Comparison of ENCODE assay signal across 25 cellular contexts in genomic region chr10:93431361-93431760, GRCh38. TPM values are rescaled to one million over a fixed set of nuclear protein-coding genes. Genes with fewer than 3 reads are reported as not detected.
DNase-seq lines count a peak whose midpoint lies in the region; ATAC-seq and TF ChIP-seq lines count a peak whose summit lies in the region.
"Had no signal": no experiment of that assay in that cellular context is flagged by ENCODE, and none has a peak within 500 bp of the region (broad histone marks: within the 10 kb centered on the region; RNA-seq: fewer than 3 reads in every experiment).

No MANE protein-coding gene starts in this region.

- POLR2A ChIA-PET in Caco-2 (lab: Charles Lee) (interaction anchor here (1.1 kb wide), 1 partner anchor 14 kb away, joined by 3 read pairs; no protein-coding TSS in a partner anchor), Panc1 (lab: Charles Lee) (no interaction called here)

- H3K9me3 Mint-ChIP-seq in Caco-2 (ENCODE audit: unreplicated experiment) (no peaks in the 10 kb centered on the region), nephron progenitor cell (peaks cover 9% of the 10 kb centered on the region)
- H3K9me3 Mint-ChIP-seq: activated T-cell treated with anti-CD3 and anti-CD28 coated beads, Interleukin-2, amount 50 U/mL, for 4 hours had no signal

- in situ Hi-C loops in Panc1 (cut with HindIII; ENCODE audit: low pct_unique_long_range_greater_than_20kb, low sequenced_read_pairs): no loop called here

- peaks cover 68% of the 10 kb centered on the region for H3K36me3 Mint-ChIP-seq in Caco-2 (ENCODE audit: insufficient read depth, unreplicated experiment)
- H3K36me3 Mint-ChIP-seq in nephron progenitor cell (ENCODE audit: low read depth): peaks cover 19% of the 10 kb centered on the region
- no peaks in the 10 kb centered on the region for H3K36me3 Mint-ChIP-seq in T-helper 17 cell (ENCODE audit: low read depth)
- H3K36me3 Mint-ChIP-seq: T-cell had no signal

- no peaks in the 10 kb centered on the region; the same call in 1 of the 2 replicates for H3K36me3 ChIP-seq in Caco-2 (ENCODE audit: control insufficient read depth, insufficient read depth, low read length)
- H3K36me3 ChIP-seq in Panc1 (ENCODE audit: control insufficient read depth, insufficient read depth, low read length): peaks cover 15% of the 10 kb centered on the region
- peaks cover 0 to 14% of the 10 kb centered on the region in 2 donors for H3K36me3 ChIP-seq in left lung
- H3K36me3 ChIP-seq: spleen had no signal

- H3K4me3 Mint-ChIP-seq in Caco-2 (ENCODE audit: unreplicated experiment): no peak overlapping the region
- H3K4me3 Mint-ChIP-seq in nephron progenitor cell: no peak overlapping the region
- no peak overlapping the region for H3K4me3 Mint-ChIP-seq in T-helper 17 cell
- H3K4me3 Mint-ChIP-seq: activated CD4-positive, alpha-beta T cell treated with anti-CD3 and anti-CD28 coated beads for 36 hours; activated T-cell treated with anti-CD3 and anti-CD28 coated beads, Interleukin-2, amount 50 U/mL, for 4 hours; naive thymus-derived CD4-positive, alpha-beta T cell; stimulated activated naive B cell treated with anti-CD40 and anti-IgM and Interleukin-4, amounts not matched to agents 10 μg/mL and 1 μg/mL and 100 μg/mL, for 72 hours; T-cell had no signal

- H3K4me1 ChIP-seq in Caco-2: peaks cover 17% of the 10 kb centered on the region
- peaks cover 44% of the 10 kb centered on the region for H3K4me1 ChIP-seq in Panc1 (ENCODE audit: control insufficient read depth, insufficient read depth, low read length)
- H3K4me1 ChIP-seq in left lung: peaks cover 17 to 47% of the 10 kb centered on the region in 2 donors

- CTCF ChIA-PET in Caco-2 (lab: Charles Lee) (no interaction called here), Panc1 (lab: Charles Lee) (no interaction called here)

- intact Hi-C loops in Caco-2 (cut with micrococcal nuclease; ENCODE audit: unreplicated experiment) (no loop called here), Panc1 (cut with micrococcal nuclease; ENCODE audit: unreplicated experiment) (no loop called here), left lung (cut with DNase I) (no loop called here)

- TF ChIP-seq CTCF in Caco-2 (IDR thresholded peaks at IDR 0.05; ENCODE audit: insufficient read depth in 1 of 2, low read depth in 1 of 2, low read length in 1 of 2, severe bottlenecking in 1 of 2, unreplicated experiment in 1 of 2) (no peak), Panc1 (IDR thresholded peaks at IDR 0.05) (no peak), nephron progenitor cell (IDR thresholded peaks at IDR 0.05) (no peak), left lung (IDR thresholded peaks at IDR 0.05) (no peak)

- ATAC-seq in Panc1 (peak; percentile 24; the same call in 1 of the 2 replicates), T-helper 17 cell (no peak), HG03565 (IDR thresholded peaks at IDR 0.05; ENCODE audit: unreplicated experiment) (no peak), left lung (no peak)
- ATAC-seq: activated CD4-positive, alpha-beta T cell treated with anti-CD3 and anti-CD28 coated beads for 36 hours; activated T-cell treated with anti-CD3 and anti-CD28 coated beads, Interleukin-2, amount 50 U/mL, for 4 hours; naive thymus-derived CD4-positive, alpha-beta T cell; stimulated activated naive B cell treated with anti-CD40 and anti-IgM and Interleukin-4, amounts not matched to agents 10 μg/mL and 1 μg/mL and 100 μg/mL, for 72 hours; T-cell had no signal

- peaks cover 26% of the 10 kb centered on the region for H3K4me1 Mint-ChIP-seq in Caco-2 (ENCODE audit: low read depth, unreplicated experiment)
- peaks cover 57% of the 10 kb centered on the region for H3K4me1 Mint-ChIP-seq in nephron progenitor cell
- H3K4me1 Mint-ChIP-seq in T-helper 17 cell: peaks cover 6% of the 10 kb centered on the region

- no peaks in the 10 kb centered on the region for H3K27me3 ChIP-seq in Caco-2 (replicated peaks; ENCODE audit: control insufficient read depth, insufficient read depth, low read length)
- no peaks in the 10 kb centered on the region for H3K27me3 ChIP-seq in Panc1 (ENCODE audit: control insufficient read depth, insufficient read depth, low read length)
- H3K27me3 ChIP-seq in left lung: no peaks in the 10 kb centered on the region
- H3K27me3 ChIP-seq: BLaER1 treated with 17β-estradiol and CSF1 and Interleukin-3, amounts not matched to agents 10 nM and 100 nM; SJSA1; spleen; testis had no signal

- no peak for DNase-seq in Caco-2
- no peak for DNase-seq in Panc1 (ENCODE audit: low read depth, low spot score)
- peak; percentile 68 for DNase-seq in dermis blood vessel endothelial cell
- DNase-seq in nephron progenitor cell: no peak
- no peak for DNase-seq in T-helper 17 cell
- no peak for DNase-seq in AML-193 (lab: John Stamatoyannopoulos, UW)
- no peak for DNase-seq in left lung
- DNase-seq: ACHN; activated CD4-positive, alpha-beta T cell treated with anti-CD3 and anti-CD28 coated beads for 36 hours; activated T-cell treated with anti-CD3 and anti-CD28 coated beads, Interleukin-2, amount 50 U/mL, for 4 hours; cortex of kidney; naive thymus-derived CD4-positive, alpha-beta T cell; NCI-H1694; NCI-H2171; NCI-H524; NK-92 treated with Interleukin-12 subunit alpha and Interleukin-12 subunit beta, amount 100 ng/mL, for 24 hours; spleen; stimulated activated CD4-positive, alpha-beta T cell treated with anti-CD3 and anti-CD28 coated beads, Interleukin-2, amount 100 ng/mL, for 48 hours; stimulated activated naive B cell treated with anti-CD40 and anti-IgM and Interleukin-4, amounts not matched to agents 10 μg/mL and 1 μg/mL and 100 μg/mL, for 72 hours; T-cell; testis had no signal

- H3K9me3 ChIP-seq in Caco-2 (0 out of 2 replicates have a peak, but pooled peaks cover 3% of the 10 kb centered on the region), Panc1 (ENCODE audit: control insufficient read depth, insufficient read depth, low read depth, low read length) (no peaks in the 10 kb centered on the region), T-helper 17 cell (ENCODE audit: control insufficient read depth, low read length, poor library complexity, severe bottlenecking) (no peaks in the 10 kb centered on the region), left lung (no peaks in the 10 kb centered on the region)
- H3K9me3 ChIP-seq: SJSA1, testis had no signal

- H3K27me3 Mint-ChIP-seq in Caco-2 (ENCODE audit: insufficient read depth, unreplicated experiment) (no peaks in the 10 kb centered on the region), nephron progenitor cell (ENCODE audit: low read depth, poor library complexity) (no peaks in the 10 kb centered on the region), T-helper 17 cell (no peaks in the 10 kb centered on the region)
- H3K27me3 Mint-ChIP-seq: activated CD4-positive, alpha-beta T cell treated with anti-CD3 and anti-CD28 coated beads for 36 hours; naive thymus-derived CD4-positive, alpha-beta T cell; stimulated activated naive B cell treated with anti-CD40 and anti-IgM and Interleukin-4, amounts not matched to agents 10 μg/mL and 1 μg/mL and 100 μg/mL, for 72 hours; T-cell had no signal

- H3K4me3 ChIP-seq in Caco-2 (ENCODE audit: low read depth, low read length): no peak overlapping the region
- no peak overlapping the region for H3K4me3 ChIP-seq in Panc1 (ENCODE audit: low read depth in 2 of 2, low read length in 2 of 2)
- no peak overlapping the region for H3K4me3 ChIP-seq in left lung
- H3K4me3 ChIP-seq: BLaER1 treated with 17β-estradiol and CSF1 and Interleukin-3, amounts not matched to agents 10 nM and 100 nM; SJSA1; spleen; testis had no signal

- H3K27ac ChIP-seq in Panc1 (ENCODE audit: low read length) (peak overlapping the region; percentile 100; the same call in 1 of the 2 replicates), left lung (no peak overlapping the region)
- H3K27ac ChIP-seq: KMS-11, SJSA1, spleen, testis had no signal

- H3K27ac Mint-ChIP-seq in Caco-2 (ENCODE audit: unreplicated experiment): peak overlapping the region; percentile 5
- peak overlapping the region; percentile 66 for H3K27ac Mint-ChIP-seq in nephron progenitor cell
- H3K27ac Mint-ChIP-seq in T-helper 17 cell: no peak overlapping the region
- H3K27ac Mint-ChIP-seq: activated CD4-positive, alpha-beta T cell treated with anti-CD3 and anti-CD28 coated beads for 36 hours; stimulated activated naive B cell treated with anti-CD40 and anti-IgM and Interleukin-4, amounts not matched to agents 10 μg/mL and 1 μg/mL and 100 μg/mL, for 72 hours; T-cell had no signal

- no TSS peak for BruUV-seq in Caco-2 (replicated peaks; lab: Mats Ljungman, UMichigan)
- BruUV-seq in Panc1 (replicated peaks; lab: Mats Ljungman, UMichigan): no TSS peak

RNA-seq across cellular contexts. Expression of gene MYOF, which starts 50.8 kb away (rescaled TPM):
- total RNA-seq in Caco-2 (2022) (148 and 176 TPM in 2 replicates), Panc1 (2021; ENCODE audit: unreplicated experiment) (376 TPM), dermis blood vessel endothelial cell (190 and 467 TPM in 2 replicates), T-helper 17 cell (1 to 10 TPM in 1 of 2 donors, under 1 TPM in 1; 0.81 to 1.6 TPM), left lung (100 to 1,000 TPM; 241 to 295 TPM)
- polyA plus RNA-seq in Panc1 (2012; ENCODE audit: insufficient read length): 187 TPM
- polyA plus RNA-seq: naive thymus-derived CD4-positive, alpha-beta T cell had no signal

Comparison
In these comparisons a context has a peak if more than half of its experiments do, and no peak if none do; other contexts are left out.
1. RNA of gene MYOF, which starts 50.8 kb away (total RNA-seq): 376 TPM in Panc1 (single experiment), 241 to 295 TPM in left lung, 190 to 467 TPM in dermis blood vessel endothelial cell and 148 to 176 TPM in Caco-2; 0.81 to 1.6 TPM in T-helper 17 cell; every median in the first group is over 10 times any median in the second.